ENCODE assay signal across 5 cellular contexts in genomic region chr16:25596194-25596593, GRCh38.
"Had no signal": no experiment of that assay in that cellular context is flagged by ENCODE, and none has a peak within 500 bp of the region (broad histone marks: within the 10 kb centered on the region; RNA-seq: fewer than 3 reads in every experiment).

No MANE protein-coding gene starts in this region.

- ATAC-seq: HepG2, K562 had no signal

- H3K4me3 ChIP-seq: K562 had no signal

- DNase-seq: IMR-90, KBM-7 had no signal

- H3K27ac ChIP-seq: HL-60 had no signal
